8 cellular contexts compared by ENCODE assay signal in the genomic region with DNA sequence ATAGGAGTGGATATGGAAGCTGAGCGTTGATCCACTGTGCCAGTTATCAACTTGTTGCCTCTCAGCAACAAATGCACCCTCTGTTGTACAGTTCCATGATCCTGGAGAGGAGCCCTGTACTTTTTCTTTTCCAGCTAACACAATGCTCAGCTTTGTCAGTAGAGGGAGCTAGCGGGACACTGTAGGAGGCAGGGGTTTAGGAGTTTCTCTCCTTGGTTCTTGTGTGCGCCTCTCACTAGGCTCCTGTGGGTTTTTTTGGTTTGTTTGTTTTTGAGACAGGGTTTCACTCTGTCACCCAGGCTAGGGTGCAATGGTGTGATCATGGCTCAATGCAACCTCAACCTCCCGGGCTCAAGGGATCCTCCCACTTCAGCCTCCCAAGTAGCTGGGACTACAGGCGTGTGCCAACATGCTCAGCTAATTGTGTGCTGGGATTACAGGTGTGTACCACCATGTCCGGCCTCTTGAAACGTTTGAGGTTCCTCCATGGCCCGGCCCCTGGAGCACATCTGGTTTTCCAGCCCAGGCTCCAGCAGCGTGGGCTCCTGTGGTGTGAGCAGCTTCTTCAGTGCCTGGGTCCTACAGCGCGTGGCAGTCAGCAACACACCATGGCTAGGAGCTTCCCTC. TPM values are rescaled to one million over a fixed set of nuclear protein-coding genes. Genes with fewer than 3 reads are reported as not detected.
DNase-seq lines count a peak whose midpoint lies in the region; ATAC-seq and TF ChIP-seq lines count a peak whose summit lies in the region.

No MANE protein-coding gene starts in this region.

- no peaks in the 10 kb centered on the region for H3K9me2 ChIP-seq in hepatocyte (replicated peaks; ENCODE audit: insufficient read depth)

- intact Hi-C loops in Caco-2 (cut with micrococcal nuclease; ENCODE audit: unreplicated experiment): loop anchor here (1.0 kb wide), 2 partner anchors 25 to 30 kb away; no protein-coding TSS in a partner anchor
- intact Hi-C loops in gastrocnemius medialis (cut with DNase I; ENCODE audit: low total_unique reads): loop anchor here (1.0 kb wide), 1 partner anchor 30 kb away; no protein-coding TSS in a partner anchor

- H3K4me3 ChIP-seq in Caco-2 (ENCODE audit: low read depth, low read length): no peak overlapping the region
- no peak overlapping the region for H3K4me3 ChIP-seq in RWPE2 (ENCODE audit: severe bottlenecking)
- no peak overlapping the region for H3K4me3 ChIP-seq in hepatocyte
- no peak overlapping the region for H3K4me3 ChIP-seq in gastrocnemius medialis

- no peak for TF ChIP-seq POLR2A in gastrocnemius medialis (IDR thresholded peaks at IDR 0.05)

- TF ChIP-seq CTCF in Caco-2 (IDR thresholded peaks at IDR 0.05; ENCODE audit: insufficient read depth in 1 of 2, low read depth in 1 of 2, low read length in 1 of 2, severe bottlenecking in 1 of 2, unreplicated experiment in 1 of 2) (peak; percentile 78 to 95), RWPE2 (IDR thresholded peaks at IDR 0.05; ENCODE audit: poor library complexity, severe bottlenecking) (peak; percentile 91), hepatocyte (IDR thresholded peaks at IDR 0.05; ENCODE audit: poor library complexity) (peak; percentile 82), gastrocnemius medialis (IDR thresholded peaks at IDR 0.05 in 4 of 5, conservative IDR thresholded peaks at IDR 0.05 in 1 of 5) (peak; percentile 41 to 81 (median 71))

- no peak overlapping the region for H3K4me3 Mint-ChIP-seq in Caco-2 (ENCODE audit: unreplicated experiment)

- ATAC-seq in RWPE2 (ENCODE audit: low read depth) (peak; percentile 83), gastrocnemius medialis (peak; percentile 81 to 97), GM21723 (IDR thresholded peaks at IDR 0.05; ENCODE audit: unreplicated experiment) (no peak)

- in situ Hi-C loops in gastrocnemius medialis (cut with MboI; ENCODE audit: low sequenced_read_pairs in 4 of 4): no loop called here

- DNase-seq in Caco-2: peak; percentile 63 to 77
- DNase-seq in GM19238 (ENCODE audit: insufficient read length, low spot score): peak; percentile 62
- DNase-seq in KG1 (lab: John Stamatoyannopoulos, UW): peak; percentile 43
- no peak for DNase-seq in RWPE2 (ENCODE audit: low spot score)
- peak; percentile 83 for DNase-seq in astrocyte of the hippocampus (ENCODE audit: low read depth, low spot score)
- peak; percentile 87 for DNase-seq in hepatocyte (ENCODE audit: low spot score)
- DNase-seq in gastrocnemius medialis: peak in 1 of 2 donors; percentile 29

- H3K27ac ChIP-seq in RWPE2 (ENCODE audit: poor library complexity, severe bottlenecking): no peak overlapping the region
- H3K27ac ChIP-seq in hepatocyte: no peak overlapping the region
- H3K27ac ChIP-seq in gastrocnemius medialis: no peak overlapping the region

- no peaks in the 10 kb centered on the region for H3K79me2 ChIP-seq in hepatocyte

- WGBS in hepatocyte (ENCODE audit: low lambda C conversion rate, missing lambda C conversion rate): 51% methylated on average over 11 of the region's 11 CpGs

- POLR2A ChIA-PET in Caco-2 (lab: Charles Lee): interaction anchor here (0.6 to 1.5 kb wide), 3 partner anchors 15 to 49 kb away, joined by 3 to 8 read pairs (median 4); partner anchors contain the start of genes AVPI1 and ZFYVE27

- no peaks in the 10 kb centered on the region for H3K27me3 Mint-ChIP-seq in Caco-2 (ENCODE audit: insufficient read depth, unreplicated experiment)

- no TSS peak for BruUV-seq in Caco-2 (replicated peaks; lab: Mats Ljungman, UMichigan)

- no peak overlapping the region for H3K4me2 ChIP-seq in hepatocyte

- H3K4me1 ChIP-seq in Caco-2: peaks cover 3% of the 10 kb centered on the region; the same call in 1 of the 2 replicates
- H3K4me1 ChIP-seq in RWPE2 (ENCODE audit: insufficient read depth, poor library complexity, severe bottlenecking): peaks cover 8% of the 10 kb centered on the region
- no peaks in the 10 kb centered on the region for H3K4me1 ChIP-seq in hepatocyte (ENCODE audit: insufficient read depth)
- no peaks in the 10 kb centered on the region for H3K4me1 ChIP-seq in gastrocnemius medialis

- no peak overlapping the region for H2AFZ ChIP-seq in hepatocyte

- H3K36me3 Mint-ChIP-seq in Caco-2 (ENCODE audit: insufficient read depth, unreplicated experiment): no peaks in the 10 kb centered on the region

- no peaks in the 10 kb centered on the region for H3K9me3 Mint-ChIP-seq in Caco-2 (ENCODE audit: unreplicated experiment)

- no peaks in the 10 kb centered on the region for H3K4me1 Mint-ChIP-seq in Caco-2 (ENCODE audit: low read depth, unreplicated experiment)

- H3K27ac Mint-ChIP-seq in Caco-2 (ENCODE audit: unreplicated experiment): no peak overlapping the region

- H3K9me3 ChIP-seq in Caco-2: no peaks in the 10 kb centered on the region
- no peaks in the 10 kb centered on the region for H3K9me3 ChIP-seq in RWPE2 (ENCODE audit: severe bottlenecking)
- H3K9me3 ChIP-seq in hepatocyte (ENCODE audit: low read depth): no peaks in the 10 kb centered on the region
- H3K9me3 ChIP-seq in gastrocnemius medialis: no peaks in the 10 kb centered on the region

- H3K36me3 ChIP-seq in Caco-2 (ENCODE audit: control insufficient read depth, insufficient read depth, low read length) (no peaks in the 10 kb centered on the region), RWPE2 (ENCODE audit: low read depth) (no peaks in the 10 kb centered on the region), hepatocyte (replicated peaks; ENCODE audit: insufficient read depth, low read depth) (no peaks in the 10 kb centered on the region), gastrocnemius medialis (no peaks in the 10 kb centered on the region)

- CTCF ChIA-PET in Caco-2 (lab: Charles Lee): interaction anchor here (0.5 to 2.0 kb wide), 20 partner anchors 8 to 71 kb away, joined by 3 to 18 read pairs (median 4); partner anchors contain the start of genes AVPI1, MARVELD1, PI4K2A and ZFYVE27

- no peaks in the 10 kb centered on the region for H4K20me1 ChIP-seq in hepatocyte (ENCODE audit: insufficient read depth, poor library complexity, severe bottlenecking)

- H3K27me3 ChIP-seq in Caco-2 (replicated peaks; ENCODE audit: control insufficient read depth, insufficient read depth, low read length) (no peaks in the 10 kb centered on the region), RWPE2 (ENCODE audit: insufficient read depth, poor library complexity, severe bottlenecking) (no peaks in the 10 kb centered on the region), hepatocyte (no peaks in the 10 kb centered on the region), gastrocnemius medialis (no peaks in the 10 kb centered on the region)

RNA-seq across cellular contexts. Expression of gene MARVELD1, which starts 12.0 kb away (rescaled TPM):
- total RNA-seq in Caco-2 (2022): 19.6 and 22.6 TPM in 2 replicates
- 25.4 and 29.5 TPM in 2 replicates for total RNA-seq in hepatocyte
- 52.5 and 53.1 TPM in 2 replicates for polyA plus RNA-seq in hepatocyte
- 1 to 10 TPM; 3.2 to 5.1 (median 3.9) TPM for total RNA-seq in gastrocnemius medialis

RNA-seq across cellular contexts. Expression of gene AVPI1, which starts 14.5 kb away (rescaled TPM):
- total RNA-seq in Caco-2 (2022) (16.1 and 17.1 TPM in 2 replicates), hepatocyte (23.8 and 26.4 TPM in 2 replicates), gastrocnemius medialis (10 to 100 TPM in 1 of 4 donors, 1 to 10 TPM in 3; 1.4 to 14.1 (median 3.0) TPM)
- polyA plus RNA-seq in hepatocyte: 28.5 and 34.1 TPM in 2 replicates

RNA-seq across cellular contexts. Expression of gene ZFYVE27, which starts 35.4 kb away (rescaled TPM):
- 41.3 and 41.6 TPM in 2 replicates for total RNA-seq in Caco-2 (2022)
- total RNA-seq in hepatocyte: 20.1 and 24.9 TPM in 2 replicates
- polyA plus RNA-seq in hepatocyte: 30.3 and 31.9 TPM in 2 replicates
- total RNA-seq in gastrocnemius medialis: 10 to 100 TPM in 3 of 4 donors, 1 to 10 TPM in 1; 7.6 to 14.9 (median 11.6) TPM
